9 cellular contexts compared by ENCODE assay signal in genomic region chr6:100657678-100658330, GRCh38.
DNase-seq lines count a peak whose midpoint lies in the region; ATAC-seq and TF ChIP-seq lines count a peak whose summit lies in the region.
"Had no signal": no experiment of that assay in that cellular context is flagged by ENCODE, and none has a peak within 500 bp of the region (broad histone marks: within the 10 kb centered on the region; RNA-seq: fewer than 3 reads in every experiment).

No MANE protein-coding gene starts in this region.

- peak; percentile 20 for TF ChIP-seq CTCF in GM10266 (IDR thresholded peaks at IDR 0.05; ENCODE audit: control insufficient read depth, insufficient read depth, low read depth, missing control alignments)
- peak in 4 of 6 experiments; percentile 5 to 67 (median 47) for TF ChIP-seq CTCF in thyroid gland (IDR thresholded peaks at IDR 0.05)

- ATAC-seq in HG03175 (IDR thresholded peaks at IDR 0.05; ENCODE audit: unreplicated experiment) (peak; percentile 62), HG02840 (IDR thresholded peaks at IDR 0.05; ENCODE audit: low FRiP score, unreplicated experiment) (no peak)

- no peak overlapping the region for H3K4me3 ChIP-seq in thyroid gland (replicated peaks in 1 of 3)
- no peak overlapping the region for H3K4me3 ChIP-seq in MG63
- H3K4me3 ChIP-seq: SJSA1 had no signal

- no peak for TF ChIP-seq POLR2A in thyroid gland (IDR thresholded peaks at IDR 0.05)

- H3K36me3 ChIP-seq in thyroid gland (no peaks in the 10 kb centered on the region), MG63 (peaks cover 4% of the 10 kb centered on the region)

- DNase-seq in GM10266 (ENCODE audit: extremely low spot score) (no peak), NCI-H524 treated with DMSO at 0.1 percent for 48 hours (lab: John Stamatoyannopoulos, UW) (peak; percentile 16), dermis microvascular lymphatic vessel endothelial cell (ENCODE audit: low read depth in 2 of 2) (peak; percentile 15 to 17), thyroid gland (no peak), foreskin melanocyte (no peak), MG63 (no peak)

- WGBS in thyroid gland, 2 donors: 88 to 92% methylated on average over 2 of the region's 2 CpGs

- intact Hi-C loops in thyroid gland (cut with DNase I): no loop called here

- H3K27ac ChIP-seq in thyroid gland: no peak overlapping the region
- H3K27ac ChIP-seq: SJSA1 had no signal

- H3K9me3 ChIP-seq in thyroid gland (no peaks in the 10 kb centered on the region), MG63 (no peaks in the 10 kb centered on the region)
- H3K9me3 ChIP-seq: SJSA1 had no signal

- H3K4me1 ChIP-seq in thyroid gland: no peaks in the 10 kb centered on the region

- no peaks in the 10 kb centered on the region for H3K27me3 ChIP-seq in thyroid gland
- no peaks in the 10 kb centered on the region for H3K27me3 ChIP-seq in MG63
- H3K27me3 ChIP-seq: SJSA1 had no signal

Comparison
In these comparisons a context has a peak if more than half of its experiments do, and no peak if none do; other contexts are left out.
1. DNase-seq: peak in NCI-H524 treated with DMSO at 0.1 percent for 48 hours (single experiment) and dermis microvascular lymphatic vessel endothelial cell (2 of 2); none in GM10266 (single experiment), thyroid gland (0 of 2), foreskin melanocyte (single experiment) and MG63 (single experiment).